In genomic region chr10:125174360-125174759, GRCh38 we compare ENCODE assay signal across 14 cellular contexts. TPM values are rescaled to one million over a fixed set of nuclear protein-coding genes. Genes with fewer than 3 reads are reported as not detected.
DNase-seq lines count a peak whose midpoint lies in the region; FAIRE-seq and TF ChIP-seq lines count a peak whose summit lies in the region.
"Had no signal": no experiment of that assay in that cellular context is flagged by ENCODE, and none has a peak within 500 bp of the region (broad histone marks: within the 10 kb centered on the region; RNA-seq: fewer than 3 reads in every experiment).

No MANE protein-coding gene starts in this region.

- H3K27me3 Mint-ChIP-seq in neural crest cell (ENCODE audit: low read depth): no peaks in the 10 kb centered on the region
- H3K27me3 Mint-ChIP-seq in activated T-helper 1 cell treated with anti-CD3 and anti-CD28 coated beads, Interleukin-12 subunit alpha, Interleukin-12 subunit beta, Interleukin-2, Interleukin-4 antibody, amounts not matched to agents 30 ng/mL and 10 ng/mL and 1 ng/mL, durations not matched to agents 14 hours and 24 hours and 36 hours (ENCODE audit: insufficient read depth): peaks cover 3% of the 10 kb centered on the region

- no peak for TF ChIP-seq CTCF in neural crest cell (conservative IDR thresholded peaks at IDR 0.05)

- peak overlapping the region; percentile 2 for H3K4me3 Mint-ChIP-seq in neural crest cell
- H3K4me3 Mint-ChIP-seq in activated T-helper 1 cell treated with anti-CD3 and anti-CD28 coated beads, Interleukin-12 subunit alpha, Interleukin-12 subunit beta, Interleukin-2, Interleukin-4 antibody, amounts not matched to agents 30 ng/mL and 10 ng/mL and 1 ng/mL, durations not matched to agents 14 hours and 24 hours and 36 hours: no peak overlapping the region
- H3K4me3 Mint-ChIP-seq: CD8-positive, alpha-beta memory T cell had no signal

- H3K9me3 Mint-ChIP-seq in neural crest cell: peaks cover 3% of the 10 kb centered on the region
- H3K9me3 Mint-ChIP-seq in activated T-helper 1 cell treated with anti-CD3 and anti-CD28 coated beads, Interleukin-12 subunit alpha, Interleukin-12 subunit beta, Interleukin-2, Interleukin-4 antibody, amounts not matched to agents 30 ng/mL and 10 ng/mL and 1 ng/mL, durations not matched to agents 14 hours and 24 hours and 36 hours: no peaks in the 10 kb centered on the region

- intact Hi-C loops in activated T-helper 1 cell treated with anti-CD3 and anti-CD28 coated beads, Interleukin-12 subunit alpha, Interleukin-12 subunit beta, Interleukin-2, Interleukin-4 antibody, amounts not matched to agents 30 ng/mL and 10 ng/mL and 1 ng/mL, durations not matched to agents 14 hours and 24 hours and 36 hours (cut with micrococcal nuclease): no loop called here

- peaks cover 36% of the 10 kb centered on the region for H3K4me1 Mint-ChIP-seq in neural crest cell
- no peaks in the 10 kb centered on the region for H3K4me1 Mint-ChIP-seq in activated T-helper 1 cell treated with anti-CD3 and anti-CD28 coated beads, Interleukin-12 subunit alpha, Interleukin-12 subunit beta, Interleukin-2, Interleukin-4 antibody, amounts not matched to agents 30 ng/mL and 10 ng/mL and 1 ng/mL, durations not matched to agents 14 hours and 24 hours and 36 hours (ENCODE audit: low read depth)
- H3K4me1 Mint-ChIP-seq: CD8-positive, alpha-beta memory T cell had no signal

- peak; percentile 28 for DNase-seq in activated CD8-positive, alpha-beta memory T cell treated with anti-CD3 and anti-CD28 coated beads for 24 hours
- no peak for DNase-seq in activated CD8-positive, alpha-beta memory T cell treated with anti-CD3 and anti-CD28 coated beads, Interleukin-2, amount 50 U/mL, for 4 hours
- DNase-seq in dedifferentiated amniotic fluid mesenchymal stem cell (ENCODE audit: extremely low spot score) (peak; percentile 9), neural crest cell (ENCODE audit: low read depth, low spot score) (no peak), HT-29 (ENCODE audit: low spot score) (no peak), iPS-NIHi7 (ENCODE audit: extremely low spot score) (no peak), GM19239 (ENCODE audit: insufficient read length, low spot score) (no peak)
- no peak for DNase-seq in activated T-helper 1 cell treated with anti-CD3 and anti-CD28 coated beads, Interleukin-12 subunit alpha, Interleukin-12 subunit beta, Interleukin-2, Interleukin-4 antibody, amounts not matched to agents 30 ng/mL and 10 ng/mL and 1 ng/mL, durations not matched to agents 14 hours and 24 hours and 36 hours (ENCODE audit: low spot score)
- DNase-seq: AML-193; CD8-positive, alpha-beta memory T cell; DMS79; KBM-7 had no signal

- H3K36me3 Mint-ChIP-seq in neural crest cell (ENCODE audit: low read depth): no peaks in the 10 kb centered on the region
- H3K36me3 Mint-ChIP-seq in activated T-helper 1 cell treated with anti-CD3 and anti-CD28 coated beads, Interleukin-12 subunit alpha, Interleukin-12 subunit beta, Interleukin-2, Interleukin-4 antibody, amounts not matched to agents 30 ng/mL and 10 ng/mL and 1 ng/mL, durations not matched to agents 14 hours and 24 hours and 36 hours (ENCODE audit: low read depth): no peaks in the 10 kb centered on the region
- H3K36me3 Mint-ChIP-seq: CD8-positive, alpha-beta memory T cell had no signal

- FAIRE-seq in GM19239 (lab: Jason Lieb, UNC): no peak
- FAIRE-seq: G401.6, GM12891 had no signal

- H3K27ac Mint-ChIP-seq in neural crest cell (ENCODE audit: unreplicated experiment): peak overlapping the region; percentile 0
- H3K27ac Mint-ChIP-seq in activated T-helper 1 cell treated with anti-CD3 and anti-CD28 coated beads, Interleukin-12 subunit alpha, Interleukin-12 subunit beta, Interleukin-2, Interleukin-4 antibody, amounts not matched to agents 30 ng/mL and 10 ng/mL and 1 ng/mL, durations not matched to agents 14 hours and 24 hours and 36 hours: no peak overlapping the region
- H3K27ac Mint-ChIP-seq: CD8-positive, alpha-beta memory T cell had no signal

RNA-seq across cellular contexts. Expression of gene CTBP2, which starts 14.0 kb away (rescaled TPM):
- total RNA-seq in neural crest cell: 127 TPM in 2 replicates
- 171 and 207 TPM in 2 replicates for total RNA-seq in HT-29 (2014; rRNA removed; shearing (Covaris generic))
- total RNA-seq in activated T-helper 1 cell treated with anti-CD3 and anti-CD28 coated beads, Interleukin-12 subunit alpha, Interleukin-12 subunit beta, Interleukin-2, Interleukin-4 antibody, amounts not matched to agents 30 ng/mL and 10 ng/mL and 1 ng/mL, durations not matched to agents 14 hours and 24 hours and 36 hours: 0.13 and 0.39 TPM in 2 replicates

Comparison
In these comparisons a context has a peak if more than half of its experiments do, and no peak if none do; other contexts are left out.
1. DNase-seq: peak in activated CD8-positive, alpha-beta memory T cell treated with anti-CD3 and anti-CD28 coated beads for 24 hours (single experiment) and dedifferentiated amniotic fluid mesenchymal stem cell (single experiment); none in activated CD8-positive, alpha-beta memory T cell treated with anti-CD3 and anti-CD28 coated beads, Interleukin-2, amount 50 U/mL, for 4 hours (single experiment), neural crest cell (single experiment), HT-29 (single experiment), activated T-helper 1 cell treated with anti-CD3 and anti-CD28 coated beads, Interleukin-12 subunit alpha, Interleukin-12 subunit beta, Interleukin-2, Interleukin-4 antibody, amounts not matched to agents 30 ng/mL and 10 ng/mL and 1 ng/mL, durations not matched to agents 14 hours and 24 hours and 36 hours (single experiment), iPS-NIHi7 (single experiment) and GM19239 (single experiment).
2. RNA of gene CTBP2, which starts 14.0 kb away (total RNA-seq): 171 to 207 TPM in HT-29 and 127 TPM in neural crest cell; 0.13 to 0.39 TPM in activated T-helper 1 cell treated with anti-CD3 and anti-CD28 coated beads, Interleukin-12 subunit alpha, Interleukin-12 subunit beta, Interleukin-2, Interleukin-4 antibody, amounts not matched to agents 30 ng/mL and 10 ng/mL and 1 ng/mL, durations not matched to agents 14 hours and 24 hours and 36 hours; every median in the first group is over 10 times any median in the second.